8 cellular contexts compared by ENCODE assay signal in the genomic region with DNA sequence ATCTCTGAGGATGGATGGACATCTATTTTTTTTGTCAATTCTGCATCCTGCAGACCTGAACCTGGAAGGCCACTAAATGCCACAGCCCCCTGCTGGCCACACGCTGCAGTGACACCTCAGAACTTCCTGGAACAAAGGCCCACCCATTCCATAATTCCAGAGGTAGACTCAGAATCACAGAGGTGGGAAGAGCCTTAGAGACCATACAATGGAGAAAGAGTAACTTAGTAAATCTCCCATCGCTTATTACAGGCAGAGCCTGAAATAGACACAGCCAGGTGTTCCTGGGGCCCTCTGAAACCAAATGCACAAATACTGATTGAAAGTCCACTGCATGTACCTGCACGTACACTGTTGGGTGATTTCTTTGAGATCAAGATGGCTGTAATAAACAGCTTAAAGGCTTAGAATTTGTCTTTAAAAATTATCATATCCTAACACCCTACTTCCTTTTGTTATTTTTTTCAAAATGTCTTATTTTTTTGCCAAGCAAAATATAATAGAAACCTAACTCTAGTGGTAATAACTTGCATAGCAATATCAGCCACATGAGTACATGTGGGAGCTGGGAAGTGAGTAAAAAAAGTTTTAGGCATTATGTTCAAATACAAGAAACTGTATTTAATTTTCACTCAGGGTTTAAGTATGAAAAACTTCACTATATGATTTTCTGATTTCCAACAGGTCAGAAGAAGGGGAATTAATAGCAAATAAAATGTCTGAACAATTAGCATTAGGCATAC.
A peak's percentile ranks its signal among the peaks of the same experiment; 100 is the strongest.
DNase-seq lines count a peak whose midpoint lies in the region; ATAC-seq and TF ChIP-seq lines count a peak whose summit lies in the region.

No MANE protein-coding gene starts in this region.

- H3K79me2 ChIP-seq in smooth muscle cell (ENCODE audit: low read depth) = no peaks in the 10 kb centered on the region

- DNase-seq in COLO829 (ENCODE audit: low spot score) = peak; percentile 83
- peak; percentile 39 for DNase-seq in OCI-M1 (lab: John Stamatoyannopoulos, UW)
- peak; percentile 83 for DNase-seq in activated effector memory CD4-positive, alpha-beta T cell treated with anti-CD3 and anti-CD28 coated beads, Interleukin-2, amount 50 U/mL, for 16 hours
- DNase-seq in cardiac muscle cell (ENCODE audit: low read depth in 1 of 2, low spot score in 1 of 2) = peak; percentile 67 to 73
- no peak for DNase-seq in smooth muscle cell (lab: John Stamatoyannopoulos, UW; ENCODE audit: unreplicated experiment)
- no peak for DNase-seq in putamen (ENCODE audit: low spot score)

- H3K4me1 ChIP-seq in cardiac muscle cell (ENCODE audit: low read depth) = no peaks in the 10 kb centered on the region
- H3K4me1 ChIP-seq in smooth muscle cell (ENCODE audit: low read depth) = no peaks in the 10 kb centered on the region

- H3K27me3 ChIP-seq in cardiac muscle cell = no peaks in the 10 kb centered on the region
- no peaks in the 10 kb centered on the region for H3K27me3 ChIP-seq in smooth muscle cell (ENCODE audit: low read depth)

- H3K27ac ChIP-seq in cardiac muscle cell (no peak overlapping the region), smooth muscle cell (ENCODE audit: low read depth) (no peak overlapping the region)

- WGBS in smooth muscle cell (ENCODE audit: low lambda C conversion rate) = 44% methylated on average over 3 of the region's 3 CpGs

- TF ChIP-seq CTCF in cardiac muscle cell (IDR thresholded peaks at IDR 0.05; ENCODE audit: low read depth, low read length) (peak; percentile 89), smooth muscle cell (IDR thresholded peaks at IDR 0.05; ENCODE audit: borderline replicate concordance, insufficient read depth, poor library complexity, severe bottlenecking) (peak; percentile 81)

- no peaks in the 10 kb centered on the region for H3F3A ChIP-seq in smooth muscle cell (ENCODE audit: low read depth)

- H3K9me3 ChIP-seq in cardiac muscle cell (ENCODE audit: low read depth) (no peaks in the 10 kb centered on the region), smooth muscle cell (replicated peaks; ENCODE audit: low read depth) (no peaks in the 10 kb centered on the region)

- no peak overlapping the region for H3K9ac ChIP-seq in smooth muscle cell (ENCODE audit: low read depth)

- H3K36me3 ChIP-seq in cardiac muscle cell (no peaks in the 10 kb centered on the region), smooth muscle cell (ENCODE audit: low read depth) (no peaks in the 10 kb centered on the region)

- no peaks in the 10 kb centered on the region for H4K20me1 ChIP-seq in smooth muscle cell (ENCODE audit: low read depth)

- H3K4me2 ChIP-seq in smooth muscle cell = no peak overlapping the region

- ATAC-seq in GM19043 (IDR thresholded peaks at IDR 0.05; ENCODE audit: low read depth, unreplicated experiment) (peak; percentile 79), HG03175 (IDR thresholded peaks at IDR 0.05; ENCODE audit: unreplicated experiment) (peak; percentile 83)

- H3K4me3 ChIP-seq in cardiac muscle cell (no peak overlapping the region), smooth muscle cell (no peak overlapping the region)

- H2AFZ ChIP-seq in smooth muscle cell (ENCODE audit: low read depth) = no peak overlapping the region

Comparison
In these comparisons a context has a peak if more than half of its experiments do, and no peak if none do; other contexts are left out.
1. DNase-seq: peak in COLO829 (single experiment), OCI-M1 (single experiment), activated effector memory CD4-positive, alpha-beta T cell treated with anti-CD3 and anti-CD28 coated beads, Interleukin-2, amount 50 U/mL, for 16 hours (single experiment) and cardiac muscle cell (2 of 2); none in smooth muscle cell (single experiment) and putamen (single experiment).